ENCODE assay signal across 13 cellular contexts in genomic region chr12:13161172-13161571, GRCh38. TPM values are rescaled to one million over a fixed set of nuclear protein-coding genes. Genes with fewer than 3 reads are reported as not detected.
A peak's percentile ranks its signal among the peaks of the same experiment; 100 is the strongest.
DNase-seq lines count a peak whose midpoint lies in the region; ATAC-seq, FAIRE-seq and TF ChIP-seq lines count a peak whose summit lies in the region.
"Had no signal": no experiment of that assay in that cellular context is flagged by ENCODE, and none has a peak within 500 bp of the region (broad histone marks: within the 10 kb centered on the region; RNA-seq: fewer than 3 reads in every experiment).

No MANE protein-coding gene starts in this region.

- DNase-seq in ACHN (peak; percentile 29), RWPE2 (ENCODE audit: low spot score) (no peak), foreskin fibroblast (no peak), middle frontal gyrus (ENCODE audit: extremely low spot score, low spot score) (no peak), GM03348 (ENCODE audit: low spot score) (no peak), pancreas (no peak)
- DNase-seq: CD8-positive, alpha-beta memory T cell; Karpas-422; RPMI8226; spleen; uterus had no signal

- intact Hi-C loops in pancreas (cut with DNase I), result no loop called here

- H3K4me1 ChIP-seq in RWPE2 (ENCODE audit: insufficient read depth, poor library complexity, severe bottlenecking), result peaks cover 13% of the 10 kb centered on the region
- peaks cover 0 to 7% (median 0%) of the 10 kb centered on the region in 3 donors for H3K4me1 ChIP-seq in pancreas
- H3K4me1 ChIP-seq: uterus had no signal

- H3K4me3 ChIP-seq in GM12875 (ENCODE audit: low read depth, low read length) (no peak overlapping the region), RWPE2 (ENCODE audit: severe bottlenecking) (no peak overlapping the region), foreskin fibroblast (ENCODE audit: low read depth in 1 of 2, low read length in 2 of 2) (no peak overlapping the region), pancreas (no peak overlapping the region)
- H3K4me3 ChIP-seq: spleen, uterus had no signal

- in situ Hi-C loops in ACHN (cut with HindIII; ENCODE audit: low pct_ligation_motif_present, low pct_unique_long_range_greater_than_20kb, low sequenced_read_pairs), result no loop called here

- H3K27me3 ChIP-seq in RWPE2 (ENCODE audit: insufficient read depth, poor library complexity, severe bottlenecking) (no peaks in the 10 kb centered on the region), pancreas (no peaks in the 10 kb centered on the region)
- H3K27me3 ChIP-seq: spleen, uterus had no signal

- no peaks in the 10 kb centered on the region for H3K36me3 ChIP-seq in RWPE2 (ENCODE audit: low read depth)
- no peaks in the 10 kb centered on the region for H3K36me3 ChIP-seq in pancreas
- H3K36me3 ChIP-seq: spleen, uterus had no signal

- H3K9me3 ChIP-seq in RWPE2 (ENCODE audit: severe bottlenecking) (no peaks in the 10 kb centered on the region), pancreas (no peaks in the 10 kb centered on the region)
- H3K9me3 ChIP-seq: spleen, uterus had no signal

- H3K27ac ChIP-seq in RWPE2 (ENCODE audit: poor library complexity, severe bottlenecking) (no peak overlapping the region), pancreas (no peak overlapping the region)
- H3K27ac ChIP-seq: spleen, uterus had no signal

- TF ChIP-seq CTCF in GM12875 (IDR thresholded peaks at IDR 0.05; ENCODE audit: borderline replicate concordance, insufficient read depth, low read depth, low read length) (0 out of 2 replicates have a peak, but pooled peaks have one; percentile 26), RWPE2 (IDR thresholded peaks at IDR 0.05; ENCODE audit: poor library complexity, severe bottlenecking) (peak; percentile 27), foreskin fibroblast (IDR thresholded peaks at IDR 0.05; ENCODE audit: low read depth, low read length) (peak; percentile 14), pancreas (IDR thresholded peaks at IDR 0.05) (no peak)

- WGBS in pancreas, 2 donors, result 61 to 66% methylated on average over 3 of the region's 3 CpGs

- no peak for FAIRE-seq in pancreas (lab: Jason Lieb, UNC)

- ATAC-seq in RWPE2 (ENCODE audit: low read depth) (no peak), pancreas (no peak), GM21447 (IDR thresholded peaks at IDR 0.05; ENCODE audit: unreplicated experiment) (no peak)

RNA-seq across cellular contexts. Expression of gene EMP1, which starts 35.4 kb away (rescaled TPM):
- 10 to 100 TPM; 11.5 to 43.4 (median 31.4) TPM for total RNA-seq in pancreas
- polyA plus RNA-seq in pancreas, result 10 to 100 TPM in 1 of 2 donors, 1 to 10 TPM in 1; 5.8 to 10.2 TPM

RNA-seq across cellular contexts. Expression of gene GSG1, which starts 57.7 kb away (rescaled TPM):
- total RNA-seq in pancreas, result 1 to 10 TPM in 4 of 6 donors, under 1 TPM in 2; 0.75 to 5.4 (median 1.8) TPM
- polyA plus RNA-seq in pancreas, result 10 to 100 TPM in 1 of 2 donors, 1 to 10 TPM in 1; 3.5 to 11.5 TPM
- total RNA-seq: CD8-positive, alpha-beta memory T cell; spleen; uterus had no signal
- polyA plus RNA-seq: CD8-positive, alpha-beta memory T cell; spleen had no signal

Comparison
In these comparisons a context has a peak if more than half of its experiments do, and no peak if none do; other contexts are left out.
1. CTCF ChIP-seq: peak in GM12875 (single experiment), RWPE2 (single experiment) and foreskin fibroblast (single experiment); none in pancreas (0 of 4).